ENCODE assay signal across 8 cellular contexts in genomic region chr1:231584117-231584516, GRCh38. TPM values are rescaled to one million over a fixed set of nuclear protein-coding genes. Genes with fewer than 3 reads are reported as not detected.
DNase-seq lines count a peak whose midpoint lies in the region; ATAC-seq and TF ChIP-seq lines count a peak whose summit lies in the region.

No MANE protein-coding gene starts in this region.

- no peaks in the 10 kb centered on the region for H3K9me3 Mint-ChIP-seq in type B pancreatic cell

- no peaks in the 10 kb centered on the region for H3K27me3 Mint-ChIP-seq in type B pancreatic cell

- H3K36me3 Mint-ChIP-seq in type B pancreatic cell: no peaks in the 10 kb centered on the region

- H3K27ac Mint-ChIP-seq in type B pancreatic cell: no peak overlapping the region

- no peak for ATAC-seq in GM18867 (IDR thresholded peaks at IDR 0.05; ENCODE audit: unreplicated experiment)
- ATAC-seq in HG03378 (IDR thresholded peaks at IDR 0.05; ENCODE audit: unreplicated experiment): no peak

- H3K4me1 ChIP-seq in cardiac muscle cell (ENCODE audit: low read depth) (no peaks in the 10 kb centered on the region), right atrium auricular region (no peaks in the 10 kb centered on the region)

- H3K27me3 ChIP-seq in cardiac muscle cell (no peaks in the 10 kb centered on the region), right atrium auricular region (no peaks in the 10 kb centered on the region)

- peak in 1 of 2 donors; percentile 91 for DNase-seq in cardiac muscle cell (ENCODE audit: low read depth in 1 of 2, low spot score in 1 of 2)
- DNase-seq in right atrium auricular region (ENCODE audit: low spot score): no peak
- peak; percentile 40 for DNase-seq in NCI-H460 (ENCODE audit: extremely low read depth, low read depth)
- DNase-seq in epidermal melanocyte (ENCODE audit: insufficient read length, low spot score): peak; percentile 37
- DNase-seq in type B pancreatic cell (ENCODE audit: extremely low spot score, unreplicated experiment): no peak
- DNase-seq in retina: no peak

- H3K9me3 ChIP-seq in cardiac muscle cell (ENCODE audit: low read depth): no peaks in the 10 kb centered on the region
- H3K9me3 ChIP-seq in right atrium auricular region: no peaks in the 10 kb centered on the region

- H3K4me1 Mint-ChIP-seq in type B pancreatic cell (ENCODE audit: unreplicated experiment): no peaks in the 10 kb centered on the region

- H3K36me3 ChIP-seq in cardiac muscle cell (no peaks in the 10 kb centered on the region), right atrium auricular region (no peaks in the 10 kb centered on the region)

- no peak overlapping the region for H3K4me3 ChIP-seq in cardiac muscle cell
- no peak overlapping the region for H3K4me3 ChIP-seq in right atrium auricular region

- H3K27ac ChIP-seq in cardiac muscle cell: no peak overlapping the region
- H3K27ac ChIP-seq in right atrium auricular region: no peak overlapping the region

- no peak overlapping the region for H3K4me3 Mint-ChIP-seq in type B pancreatic cell

- TF ChIP-seq CTCF in cardiac muscle cell (IDR thresholded peaks at IDR 0.05; ENCODE audit: low read depth, low read length) (peak; percentile 43), right atrium auricular region (IDR thresholded peaks at IDR 0.05) (no peak), type B pancreatic cell (conservative IDR thresholded peaks at IDR 0.05) (peak; percentile 22)

RNA-seq across cellular contexts. Expression of gene DISC1, which starts 42.5 kb away (rescaled TPM):
- total RNA-seq in cardiac muscle cell (8.6 and 11.5 TPM in 2 replicates), right atrium auricular region (1 to 10 TPM; 1.8 to 5.3 TPM), type B pancreatic cell (ENCODE audit: low replicate concordance) (1.2 and 4.7 TPM in 2 replicates)
- polyA plus RNA-seq in cardiac muscle cell: 5.7 and 6.5 TPM in 2 replicates
- 1.3 and 1.4 TPM in 2 replicates for total RNA-seq in NCI-H460 (2014; rRNA removed; shearing (Covaris generic))
- 1.1 and 3.6 TPM in 2 replicates for polyA plus RNA-seq in NCI-H460 (2014; cell fraction: nucleus; rRNA removed)

RNA-seq across cellular contexts. Expression of gene TSNAX, which starts 55.6 kb away (rescaled TPM):
- 18.9 and 29.9 TPM in 2 replicates for total RNA-seq in cardiac muscle cell
- polyA plus RNA-seq in cardiac muscle cell: 40.3 and 44.5 TPM in 2 replicates
- 10 to 100 TPM; 19.5 to 26.3 TPM for total RNA-seq in right atrium auricular region
- 69.8 and 76.3 TPM in 2 replicates for total RNA-seq in NCI-H460 (2014; rRNA removed; shearing (Covaris generic))
- 40.8 and 42.6 TPM in 2 replicates for polyA plus RNA-seq in NCI-H460 (2014; cell fraction: nucleus; rRNA removed)
- 28.0 and 34.0 TPM in 2 replicates for total RNA-seq in type B pancreatic cell (ENCODE audit: low replicate concordance)

Comparison
In these comparisons a context has a peak if more than half of its experiments do, and no peak if none do; other contexts are left out.
1. CTCF ChIP-seq: peak in cardiac muscle cell (single experiment) and type B pancreatic cell (single experiment); none in right atrium auricular region (0 of 2).
2. DNase-seq: peak in NCI-H460 (single experiment) and epidermal melanocyte (single experiment); none in right atrium auricular region (single experiment), type B pancreatic cell (single experiment) and retina (single experiment).